Comparison of ENCODE assay signal across 8 cellular contexts in the genomic region with DNA sequence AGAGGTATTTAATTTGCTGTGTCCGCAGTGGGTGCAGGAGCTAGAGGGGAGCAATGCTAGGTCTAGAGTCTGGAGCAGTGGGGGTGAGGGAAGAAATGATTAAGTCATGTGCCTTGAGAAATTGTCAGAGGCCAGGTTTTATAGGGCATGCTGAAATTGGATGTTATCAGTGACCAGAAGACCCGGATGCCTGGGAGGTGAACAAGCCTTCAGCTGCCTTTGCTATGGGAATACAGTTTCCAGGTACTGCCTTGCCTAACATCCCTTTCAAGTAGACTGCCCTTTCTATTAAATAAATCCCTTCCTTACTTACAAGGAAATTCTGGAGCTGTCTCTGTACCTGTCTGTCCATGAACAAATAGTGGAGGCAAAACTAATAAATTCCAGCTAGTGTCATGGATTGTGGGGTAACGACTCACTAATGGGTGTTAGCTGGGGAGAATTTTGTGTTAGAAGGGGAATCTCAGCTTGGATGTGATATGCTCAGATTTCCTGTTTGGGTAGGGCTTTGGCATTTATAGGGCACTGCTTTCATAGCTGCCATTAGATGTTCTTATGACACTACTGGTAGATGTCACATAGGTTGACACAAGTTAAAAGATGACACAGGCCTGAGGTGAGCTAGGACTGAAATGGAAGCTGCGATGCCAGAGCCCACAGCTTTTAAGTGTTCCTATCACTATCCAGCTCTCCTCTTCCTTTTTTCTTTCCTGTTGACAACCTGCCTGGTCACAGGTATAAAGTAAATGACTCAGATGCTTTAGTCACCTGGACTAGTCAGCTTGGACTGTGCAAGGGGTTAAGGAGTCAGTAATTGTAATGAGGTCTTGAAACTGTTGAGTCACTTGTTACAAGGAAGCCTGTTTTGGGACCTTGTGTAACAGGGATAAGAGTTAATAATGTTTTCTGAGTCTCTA. TPM values are rescaled to one million over a fixed set of nuclear protein-coding genes. Genes with fewer than 3 reads are reported as not detected.
DNase-seq lines count a peak whose midpoint lies in the region; ATAC-seq, FAIRE-seq and TF ChIP-seq lines count a peak whose summit lies in the region.

No MANE protein-coding gene starts in this region.

- H3K4me1 ChIP-seq in A549 (peaks cover 63% of the 10 kb centered on the region), mesodermal cell (ENCODE audit: control insufficient read depth, insufficient read depth, low read length, poor library complexity, severe bottlenecking) (peaks cover 24% of the 10 kb centered on the region)

- POLR2A ChIA-PET in A549 (lab: Yijun Ruan, JAX) = interaction anchor here (1.4 to 2.5 kb wide), 5 partner anchors 17 to 114 kb away, joined by 8 to 15 read pairs (median 10); a partner anchor contains a TSS
- POLR2A ChIA-PET in MCF 10A (lab: Yijun Ruan, JAX) = interaction anchor here (0.8 to 13.0 kb wide), 19 partner anchors 9 to 125 kb away, joined by 3 to 381 read pairs (median 7); a partner anchor contains a TSS

- DNase-seq in A549 (ENCODE audit: low read depth in 1 of 2, low spot score in 1 of 2) (peak in 1 of 2 experiments; percentile 60), HT-29 (ENCODE audit: low spot score) (peak; percentile 91), MCF 10A (ENCODE audit: unreplicated experiment) (peak; percentile 92), Kasumi-1 (lab: John Stamatoyannopoulos, UW) (no peak), NCI-H2171 treated with DMSO at 0.1 percent for 48 hours (lab: John Stamatoyannopoulos, UW) (no peak), COLO668 (lab: John Stamatoyannopoulos, UW; ENCODE audit: unreplicated experiment) (no peak), mesenteric fat pad (ENCODE audit: low spot score) (no peak)

- no peaks in the 10 kb centered on the region for H3K27me3 Mint-ChIP-seq in MCF 10A (ENCODE audit: insufficient read depth, unreplicated experiment)

- intact Hi-C loops in MCF 10A (cut with micrococcal nuclease) = no loop called here

- peak overlapping the region; percentile 53 for H3K4me3 Mint-ChIP-seq in MCF 10A (ENCODE audit: unreplicated experiment)

- H3K27ac Mint-ChIP-seq in MCF 10A (ENCODE audit: low read depth, unreplicated experiment) = peak overlapping the region; percentile 93

- peaks cover 73% of the 10 kb centered on the region for H3K36me3 ChIP-seq in mesodermal cell (ENCODE audit: control insufficient read depth, insufficient read depth, low read length)

- no peak for FAIRE-seq in A549 (lab: Jason Lieb, UNC)

- WGBS in A549 (ENCODE audit: missing lambda C conversion rate) = 71% methylated on average over 4 of the region's 4 CpGs
- WGBS in mesodermal cell (ENCODE audit: insufficient coverage in 2 of 2), 2 experiments = 97 to 100% methylated on average over 3 to 4 of the region's 4 CpGs

- H3K4me1 Mint-ChIP-seq in MCF 10A (ENCODE audit: insufficient read depth, unreplicated experiment) = peaks cover 42% of the 10 kb centered on the region

- no peak for TF ChIP-seq EP300 in A549 (IDR thresholded peaks at IDR 0.05)

- TF ChIP-seq CTCF in A549 (IDR thresholded peaks at IDR 0.05) (no peak), MCF 10A (IDR thresholded peaks at IDR 0.05; ENCODE audit: unreplicated experiment) (no peak)

- H3K36me3 Mint-ChIP-seq in MCF 10A (ENCODE audit: insufficient read depth, unreplicated experiment) = peaks cover 79% of the 10 kb centered on the region

- BruUV-seq in MCF 10A (replicated peaks; lab: Mats Ljungman, UMichigan) = TSS peak; percentile 79

- CTCF ChIA-PET in A549 (lab: Yijun Ruan, JAX) (interaction anchor here (0.8 to 15.0 kb wide), 9 partner anchors 14 to 128 kb away, joined by 3 to 167 read pairs (median 6); no protein-coding TSS in a partner anchor), MCF 10A (lab: Yijun Ruan, JAX) (interaction anchor here (0.6 to 4.8 kb wide), 16 partner anchors 12 to 124 kb away, joined by 3 to 53 read pairs (median 5); no protein-coding TSS in a partner anchor)

- no peaks in the 10 kb centered on the region for H3K9me3 Mint-ChIP-seq in MCF 10A (ENCODE audit: unreplicated experiment)

- no peak for TF ChIP-seq POLR2A in A549 (IDR thresholded peaks at IDR 0.05; ENCODE audit: low read length)

- no peaks in the 10 kb centered on the region for H3K9me3 ChIP-seq in A549
- H3K9me3 ChIP-seq in mesodermal cell (ENCODE audit: control insufficient read depth, low read length) = no peaks in the 10 kb centered on the region

- peak overlapping the region; percentile 41 for H3K4me2 ChIP-seq in A549

- H3K4me3 ChIP-seq in A549 (no peak overlapping the region), mesodermal cell (ENCODE audit: extremely low read depth, insufficient read depth, low read length, poor library complexity, severe bottlenecking) (no peak overlapping the region)

- no peak for TF ChIP-seq RAD21 in A549 (conservative IDR thresholded peaks at IDR 0.05 in 1 of 2, IDR thresholded peaks at IDR 0.05 in 1 of 2)

- peak; percentile 15 to 44; a peak in 5 of 6 replicates for ATAC-seq in A549

- H3K27ac ChIP-seq in A549 (peak overlapping the region; percentile 0 to 53; a peak in 4 of 6 replicates), mesodermal cell (ENCODE audit: low read depth, low read length, severe bottlenecking) (peak overlapping the region; percentile 8)

TF ChIP-seq in A549, 52 proteins besides CTCF, POLR2A, EP300 and RAD21:
- TF ChIP-seq FOSL2 (IDR thresholded peaks at IDR 0.05) (no peak), FOSL2 (CRISPR knock-in tag; IDR thresholded peaks at IDR 0.05) (peak; percentile 74), ZSCAN20 (CRISPR knock-in tag; IDR thresholded peaks at IDR 0.05) (0 out of 2 replicates have a peak, but pooled peaks have one; percentile 18), MAFK (IDR thresholded peaks at IDR 0.05; ENCODE audit: partially characterized antibody) (peak; percentile 63), FOSB (CRISPR knock-in tag; IDR thresholded peaks at IDR 0.05) (0 out of 2 replicates have a peak, but pooled peaks have one; percentile 40), MYC (IDR thresholded peaks at IDR 0.05; ENCODE audit: borderline replicate concordance, low read length) (no peak)
- TF ChIP-seq, protein P1, sequence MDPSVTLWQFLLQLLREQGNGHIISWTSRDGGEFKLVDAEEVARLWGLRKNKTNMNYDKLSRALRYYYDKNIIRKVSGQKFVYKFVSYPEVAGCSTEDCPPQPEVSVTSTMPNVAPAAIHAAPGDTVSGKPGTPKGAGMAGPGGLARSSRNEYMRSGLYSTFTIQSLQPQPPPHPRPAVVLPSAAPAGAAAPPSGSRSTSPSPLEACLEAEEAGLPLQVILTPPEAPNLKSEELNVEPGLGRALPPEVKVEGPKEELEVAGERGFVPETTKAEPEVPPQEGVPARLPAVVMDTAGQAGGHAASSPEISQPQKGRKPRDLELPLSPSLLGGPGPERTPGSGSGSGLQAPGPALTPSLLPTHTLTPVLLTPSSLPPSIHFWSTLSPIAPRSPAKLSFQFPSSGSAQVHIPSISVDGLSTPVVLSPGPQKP (IDR thresholded peaks at IDR 0.05; ENCODE audit: low read depth, low read length) = no peak

RNA-seq across cellular contexts. Expression of a gene that starts 21.3 kb away (rescaled TPM):
- 68.2 and 88.1 TPM in 2 replicates for polyA plus RNA-seq in A549 (2011; rRNA removed)
- 19.7 and 19.8 TPM in 2 replicates for polyA plus RNA-seq in A549 (2012; cell fraction: cytosol; rRNA removed)
- 42.4 and 67.4 TPM in 2 replicates for polyA plus RNA-seq in A549 (2012; cell fraction: nucleus; rRNA removed)
- polyA plus RNA-seq in A549 (2017; fragmentation: RNase III; extraction: RNeasy Plus Mini Kit Qiagen cat#74134 plus additional on column Dnase treatment) = 29.5 to 30.2 TPM (median 29.5 TPM) in 3 replicates
- polyA minus RNA-seq in A549 (2011; rRNA and poly(A)+ RNA removed) = 127 and 129 TPM in 2 replicates
- 55.1 and 74.0 TPM in 2 replicates for total RNA-seq in HT-29 (2014; rRNA removed; shearing (Covaris generic))
- total RNA-seq in MCF 10A (2022) = 129 and 148 TPM in 2 replicates
- 45.4 TPM for polyA plus RNA-seq in mesodermal cell (2013, experiment 1 of 2)
- 37.3 TPM for polyA plus RNA-seq in mesodermal cell (2013, experiment 2 of 2)
- total RNA-seq in mesenteric fat pad = 90.9 TPM

Comparison
In these comparisons a context has a peak if more than half of its experiments do, and no peak if none do; other contexts are left out.
1. DNase-seq: peak in HT-29 (single experiment) and MCF 10A (single experiment); none in Kasumi-1 (0 of 2), NCI-H2171 treated with DMSO at 0.1 percent for 48 hours (single experiment), COLO668 (single experiment) and mesenteric fat pad (single experiment).